ENCODE assay signal across 12 cellular contexts in genomic region chr9:110994771-110995241, GRCh38. TPM values are rescaled to one million over a fixed set of nuclear protein-coding genes. Genes with fewer than 3 reads are reported as not detected.
DNase-seq lines count a peak whose midpoint lies in the region; TF ChIP-seq lines count a peak whose summit lies in the region.
"Had no signal": no experiment of that assay in that cellular context is flagged by ENCODE, and none has a peak within 500 bp of the region (broad histone marks: within the 10 kb centered on the region; RNA-seq: fewer than 3 reads in every experiment).

No MANE protein-coding gene starts in this region.

- H3K4me1 ChIP-seq in ACC112 (ENCODE audit: control insufficient read depth, insufficient read depth, low read length, unreplicated experiment) = peaks cover 59% of the 10 kb centered on the region
- peaks cover 74% of the 10 kb centered on the region for H3K4me1 ChIP-seq in adipocyte (ENCODE audit: control insufficient read depth, insufficient read depth, low read length)
- H3K4me1 ChIP-seq in breast epithelium = no peaks in the 10 kb centered on the region

- H3K9ac ChIP-seq in adipocyte (ENCODE audit: low read length) = peak overlapping the region; percentile 46

- H3K9me3 ChIP-seq in adipocyte (ENCODE audit: control insufficient read depth, low read length) (no peaks in the 10 kb centered on the region), breast epithelium (no peaks in the 10 kb centered on the region)

- no peak overlapping the region for H3K4me3 Mint-ChIP-seq in mesothelial cell of epicardium
- H3K4me3 Mint-ChIP-seq: activated CD4-positive, alpha-beta T cell treated with anti-CD3 and anti-CD28 coated beads, Interleukin-2, amount 10 ng/mL, durations not matched to agents 7 days and 5 days; activated naive CD8-positive, alpha-beta T cell treated with anti-CD3 and anti-CD28 coated beads for 36 hours had no signal

- H3K4me3 ChIP-seq in ACC112 (ENCODE audit: low read depth, low read length) (0 out of 2 replicates have a peak overlapping the region, but pooled peaks have one; percentile 6), HFF-Myc (replicated peaks; ENCODE audit: low read depth, low read length) (no peak overlapping the region), adipocyte (ENCODE audit: low read length) (no peak overlapping the region), breast epithelium (no peak overlapping the region)

- H3K27me3 ChIP-seq in ACC112 (ENCODE audit: insufficient read depth, low read length) (no peaks in the 10 kb centered on the region), adipocyte (replicated peaks; ENCODE audit: control insufficient read depth, insufficient read depth, low read length) (no peaks in the 10 kb centered on the region), breast epithelium (no peaks in the 10 kb centered on the region)

- in situ Hi-C loops in G401 (cut with HindIII; ENCODE audit: low sequenced_read_pairs) = no loop called here

- H3K27ac ChIP-seq in ACC112 (ENCODE audit: low read depth, low read length) (peak overlapping the region; percentile 85), breast epithelium (peak overlapping the region in 1 of 2 donors; percentile 34)

- no peak overlapping the region for H2AFZ ChIP-seq in ACC112 (ENCODE audit: low read length, unreplicated experiment)

- TF ChIP-seq POLR2A in breast epithelium (IDR thresholded peaks at IDR 0.05) = no peak

- peak overlapping the region; percentile 64 for H3K27ac Mint-ChIP-seq in mesothelial cell of epicardium
- H3K27ac Mint-ChIP-seq: activated CD4-positive, alpha-beta T cell treated with anti-CD3 and anti-CD28 coated beads, Interleukin-2, amount 10 ng/mL, durations not matched to agents 7 days and 5 days; activated naive CD8-positive, alpha-beta T cell treated with anti-CD3 and anti-CD28 coated beads for 36 hours had no signal

- intact Hi-C loops in breast epithelium (cut with DNase I; ENCODE audit: low total_unique reads) = no loop called here

- H3K27me3 Mint-ChIP-seq in mesothelial cell of epicardium (ENCODE audit: low read depth) = no peaks in the 10 kb centered on the region
- H3K27me3 Mint-ChIP-seq: activated CD4-positive, alpha-beta T cell treated with anti-CD3 and anti-CD28 coated beads, Interleukin-2, amount 10 ng/mL, durations not matched to agents 7 days and 5 days had no signal

- H3K9me3 Mint-ChIP-seq in mesothelial cell of epicardium = peaks cover 10% of the 10 kb centered on the region
- H3K9me3 Mint-ChIP-seq: activated CD4-positive, alpha-beta T cell treated with anti-CD3 and anti-CD28 coated beads, Interleukin-2, amount 10 ng/mL, durations not matched to agents 7 days and 5 days had no signal

- H3K36me3 ChIP-seq in ACC112 (ENCODE audit: insufficient read depth, low read length) = peaks cover 4% of the 10 kb centered on the region
- H3K36me3 ChIP-seq in adipocyte (ENCODE audit: control insufficient read depth, insufficient read depth, low read length, severe bottlenecking) = peaks cover 3% of the 10 kb centered on the region
- H3K36me3 ChIP-seq in breast epithelium = no peaks in the 10 kb centered on the region

- H3K79me2 ChIP-seq in ACC112 (ENCODE audit: control insufficient read depth, insufficient read depth, low read length, unreplicated experiment) = peaks cover 89% of the 10 kb centered on the region

- peaks cover 31% of the 10 kb centered on the region for H3K4me1 Mint-ChIP-seq in mesothelial cell of epicardium
- H3K4me1 Mint-ChIP-seq: activated CD4-positive, alpha-beta T cell treated with anti-CD3 and anti-CD28 coated beads, Interleukin-2, amount 10 ng/mL, durations not matched to agents 7 days and 5 days; activated naive CD8-positive, alpha-beta T cell treated with anti-CD3 and anti-CD28 coated beads for 36 hours had no signal

- TF ChIP-seq CTCF in HFF-Myc (IDR thresholded peaks at IDR 0.05; ENCODE audit: low read depth, low read length, missing control alignments) = no peak
- no peak for TF ChIP-seq CTCF in mesothelial cell of epicardium (IDR thresholded peaks at IDR 0.05; ENCODE audit: unreplicated experiment)
- TF ChIP-seq CTCF in breast epithelium (IDR thresholded peaks at IDR 0.05) = no peak

- no peaks in the 10 kb centered on the region for H3K36me3 Mint-ChIP-seq in mesothelial cell of epicardium

- DNase-seq in HFF-Myc (ENCODE audit: extremely low read depth, low read depth) (peak; percentile 41), adipocyte (ENCODE audit: low read depth) (peak; percentile 89), mesothelial cell of epicardium (ENCODE audit: low spot score in 2 of 2, unreplicated experiment in 2 of 2) (no peak), G401 (ENCODE audit: low spot score) (no peak), NCI-H2107 treated with DMSO at 0.1 percent for 48 hours (lab: John Stamatoyannopoulos, UW; ENCODE audit: unreplicated experiment) (no peak), NCI-H1105 (lab: John Stamatoyannopoulos, UW) (no peak), breast epithelium (ENCODE audit: low spot score in 2 of 2) (no peak)
- DNase-seq: activated CD4-positive, alpha-beta T cell treated with anti-CD3 and anti-CD28 coated beads, Interleukin-2, amount 10 ng/mL, durations not matched to agents 7 days and 5 days; activated naive CD8-positive, alpha-beta T cell treated with anti-CD3 and anti-CD28 coated beads for 36 hours; NCI-H2171; SHP77 had no signal

RNA-seq across cellular contexts. Expression of gene LPAR1, which starts 43.5 kb away (rescaled TPM):
- 34.3 to 40.3 TPM (median 39.6 TPM) in 3 replicates for total RNA-seq in mesothelial cell of epicardium
- not detected in 2 replicates for total RNA-seq in G401 (2014; rRNA removed; shearing (Covaris generic))
- 100 to 1,000 TPM in 1 of 3 donors, 10 to 100 TPM in 2; 24.6 to 138 (median 79.3) TPM for total RNA-seq in breast epithelium
- total RNA-seq: activated CD4-positive, alpha-beta T cell treated with anti-CD3 and anti-CD28 coated beads, Interleukin-2, amount 10 ng/mL, durations not matched to agents 7 days and 5 days; activated naive CD8-positive, alpha-beta T cell treated with anti-CD3 and anti-CD28 coated beads for 36 hours had no signal

Comparison
In these comparisons a context has a peak if more than half of its experiments do, and no peak if none do; other contexts are left out.
1. DNase-seq: peak in HFF-Myc (single experiment) and adipocyte (single experiment); none in mesothelial cell of epicardium (0 of 2), G401 (single experiment), NCI-H2107 treated with DMSO at 0.1 percent for 48 hours (single experiment), NCI-H1105 (single experiment) and breast epithelium (0 of 2).
2. RNA of gene LPAR1, which starts 43.5 kb away (total RNA-seq): 24.6 to 138 TPM in breast epithelium and 34.3 to 40.3 TPM in mesothelial cell of epicardium; not detected in G401; every median in the first group is over 10 times any median in the second.